1 cellular context compared by ENCODE assay signal in genomic region chr21:36477559-36477958, GRCh38.
TF ChIP-seq lines count a peak whose summit lies in the region.

No MANE protein-coding gene starts in this region.

TF ChIP-seq in A549, 52 proteins besides CTCF, POLR2A, EP300 and RAD21 (continued from another document):
- TF ChIP-seq USF2 (IDR thresholded peaks at IDR 0.05), result no peak
- no peak for TF ChIP-seq CBX8 (IDR thresholded peaks at IDR 0.05)
- no peak for TF ChIP-seq GATA3 (IDR thresholded peaks at IDR 0.05; ENCODE audit: borderline replicate concordance)
- TF ChIP-seq FOSB (CRISPR knock-in tag; IDR thresholded peaks at IDR 0.05), result no peak
- TF ChIP-seq HEYL (CRISPR knock-in tag; IDR thresholded peaks at IDR 0.05), result no peak
- no peak for TF ChIP-seq KDM1A (IDR thresholded peaks at IDR 0.05; ENCODE audit: low read depth)
- TF ChIP-seq JUNB (IDR thresholded peaks at IDR 0.05), result no peak
- no peak for TF ChIP-seq POLR2AphosphoS2 (conservative IDR thresholded peaks at IDR 0.05; ENCODE audit: low read length)
- TF ChIP-seq ESRRA (IDR thresholded peaks at IDR 0.05; ENCODE audit: borderline replicate concordance, low read length), result no peak
- TF ChIP-seq ZFP36 (IDR thresholded peaks at IDR 0.05; ENCODE audit: borderline replicate concordance, partially characterized antibody), result no peak
- no peak for TF ChIP-seq ELK1 (IDR thresholded peaks at IDR 0.05; ENCODE audit: low read depth, low read length)
